In genomic region chr9:131409458-131409992, GRCh38 we compare ENCODE assay signal across 8 cellular contexts. TPM values are rescaled to one million over a fixed set of nuclear protein-coding genes. Genes with fewer than 3 reads are reported as not detected.
DNase-seq lines count a peak whose midpoint lies in the region; ATAC-seq and TF ChIP-seq lines count a peak whose summit lies in the region.

No MANE protein-coding gene starts in this region.

- WGBS in body of pancreas, 2 donors = 35 to 60% methylated on average over 5 to 7 of the region's 7 CpGs

- peaks cover 25% of the 10 kb centered on the region for H3K36me3 Mint-ChIP-seq in CD8-positive, alpha-beta T cell

- H3K27me3 Mint-ChIP-seq in CD8-positive, alpha-beta T cell (ENCODE audit: low read depth) = no peaks in the 10 kb centered on the region

- no peaks in the 10 kb centered on the region for H3K9me3 Mint-ChIP-seq in CD8-positive, alpha-beta T cell

- peak overlapping the region; percentile 83 for H3K4me3 Mint-ChIP-seq in CD8-positive, alpha-beta T cell

- no peak for DNase-seq in CD8-positive, alpha-beta T cell
- DNase-seq in NB4 (ENCODE audit: low read depth) (peak; percentile 53), dorsolateral prefrontal cortex (peak in 1 of 10 donors; percentile 38), body of pancreas (no peak), NCI-H2081 (lab: John Stamatoyannopoulos, UW) (no peak)

- peaks cover 86% of the 10 kb centered on the region for H3K4me1 ChIP-seq in CD8-positive, alpha-beta T cell (ENCODE audit: insufficient read depth, low read length)
- peaks cover 42 to 59% of the 10 kb centered on the region in 2 experiments for H3K4me1 ChIP-seq in neutrophil (ENCODE audit: control insufficient read depth in 1 of 2, insufficient read depth in 1 of 2, low read depth in 1 of 2, low read length in 1 of 2)
- H3K4me1 ChIP-seq in body of pancreas = peaks cover 80% of the 10 kb centered on the region

- H3K27ac Mint-ChIP-seq in CD8-positive, alpha-beta T cell = peak overlapping the region; percentile 89

- TF ChIP-seq CTCF in CD8-positive, alpha-beta T cell (IDR thresholded peaks at IDR 0.05) = no peak
- TF ChIP-seq CTCF in NB4 (IDR thresholded peaks at IDR 0.05; ENCODE audit: low read depth, low read length) (no peak), dorsolateral prefrontal cortex (IDR thresholded peaks at IDR 0.05 in 54 of 56, conservative IDR thresholded peaks at IDR 0.05 in 2 of 56; ENCODE audit: low read depth in 1 of 56, partially characterized antibody in 56 of 56) (no peak), neutrophil (IDR thresholded peaks at IDR 0.05) (no peak), body of pancreas (IDR thresholded peaks at IDR 0.05) (no peak)

- POLR2A ChIA-PET in CD8-positive, alpha-beta T cell (lab: Charles Lee) = no interaction called here

- CTCF ChIA-PET in CD8-positive, alpha-beta T cell (lab: Charles Lee) = interaction anchor here (0.7 to 1.2 kb wide), 2 partner anchors 36 to 38 kb away, joined by 4 to 5 read pairs; no protein-coding TSS in a partner anchor

- H3K27me3 ChIP-seq in CD8-positive, alpha-beta T cell (ENCODE audit: insufficient read depth, low read length) = no peaks in the 10 kb centered on the region
- H3K27me3 ChIP-seq in dorsolateral prefrontal cortex = no peaks in the 10 kb centered on the region
- H3K27me3 ChIP-seq in neutrophil = no peaks in the 10 kb centered on the region
- H3K27me3 ChIP-seq in body of pancreas = no peaks in the 10 kb centered on the region

- no peaks in the 10 kb centered on the region for H3K9me3 ChIP-seq in CD8-positive, alpha-beta T cell (ENCODE audit: low read length)
- H3K9me3 ChIP-seq in neutrophil = no peaks in the 10 kb centered on the region
- H3K9me3 ChIP-seq in body of pancreas = no peaks in the 10 kb centered on the region

- no peak for ATAC-seq in CD8-positive, alpha-beta T cell
- ATAC-seq in body of pancreas = no peak
- no peak for ATAC-seq in GM21515 (IDR thresholded peaks at IDR 0.05; ENCODE audit: unreplicated experiment)
- ATAC-seq in HG02885 (IDR thresholded peaks at IDR 0.05; ENCODE audit: poor library complexity, unreplicated experiment) = no peak

- H3K4me1 Mint-ChIP-seq in CD8-positive, alpha-beta T cell (ENCODE audit: low read depth) = peaks cover 92% of the 10 kb centered on the region

- no peaks in the 10 kb centered on the region for H3K36me3 ChIP-seq in CD8-positive, alpha-beta T cell (ENCODE audit: insufficient read depth, low read length)
- no peaks in the 10 kb centered on the region for H3K36me3 ChIP-seq in neutrophil
- H3K36me3 ChIP-seq in body of pancreas (replicated peaks in 1 of 2; ENCODE audit: insufficient read depth in 1 of 2, low read depth in 2 of 2) = no peaks in the 10 kb centered on the region

- TF ChIP-seq POLR2A in NB4 (IDR thresholded peaks at IDR 0.05; ENCODE audit: extremely low read depth, insufficient read length) (no peak), body of pancreas (IDR thresholded peaks at IDR 0.05) (no peak)

- intact Hi-C loops in CD8-positive, alpha-beta T cell (cut with DNase I, micrococcal nuclease) = loop anchor here (2.0 to 5.0 kb wide), 2 partner anchors 15 to 37 kb away; partner anchors contain the start of gene PRRC2B (in 2 of the 2)
- intact Hi-C loops in dorsolateral prefrontal cortex (cut with DNase I) = no loop called here
- intact Hi-C loops in body of pancreas (cut with DNase I) = no loop called here

- H3K4me3 ChIP-seq in CD8-positive, alpha-beta T cell (ENCODE audit: low read depth, low read length) = peak overlapping the region; percentile 35
- H3K4me3 ChIP-seq in NB4 (ENCODE audit: low read depth, low read length) = peak overlapping the region; percentile 27
- peak overlapping the region in 2 of 59 donors; percentile 4 to 7 for H3K4me3 ChIP-seq in dorsolateral prefrontal cortex
- H3K4me3 ChIP-seq in neutrophil (ENCODE audit: low read depth in 1 of 2, low read length in 1 of 2) = peak overlapping the region; percentile 8 to 28
- no peak overlapping the region for H3K4me3 ChIP-seq in body of pancreas

- H3K27ac ChIP-seq in CD8-positive, alpha-beta T cell (ENCODE audit: low read depth, low read length) = no peak overlapping the region
- peak overlapping the region in 57 of 59 donors; percentile 1 to 96 (median 81) for H3K27ac ChIP-seq in dorsolateral prefrontal cortex
- peak overlapping the region; percentile 73 for H3K27ac ChIP-seq in neutrophil
- peak overlapping the region in 1 of 4 donors; percentile 13 for H3K27ac ChIP-seq in body of pancreas

RNA-seq across cellular contexts. Expression of gene PRRC2B, which starts 15.6 kb away (rescaled TPM):
- 100 to 1,000 TPM; 234 to 251 TPM for total RNA-seq in CD8-positive, alpha-beta T cell
- total RNA-seq in dorsolateral prefrontal cortex = 100 to 1,000 TPM; 234 to 434 (median 347) TPM
- total RNA-seq in body of pancreas = 100 to 1,000 TPM in 1 of 2 donors, 10 to 100 TPM in 1; 78.3 to 177 TPM

Comparison
In these comparisons a context has a peak if more than half of its experiments do, and no peak if none do; other contexts are left out.
1. H3K4me3 ChIP-seq: peak in CD8-positive, alpha-beta T cell (single experiment), NB4 (single experiment) and neutrophil (2 of 2); none in body of pancreas (0 of 2).
2. intact Hi-C loops: an anchor here in CD8-positive, alpha-beta T cell (2.0 to 5.0 kb wide); none called in dorsolateral prefrontal cortex and body of pancreas.